In the genomic region with DNA sequence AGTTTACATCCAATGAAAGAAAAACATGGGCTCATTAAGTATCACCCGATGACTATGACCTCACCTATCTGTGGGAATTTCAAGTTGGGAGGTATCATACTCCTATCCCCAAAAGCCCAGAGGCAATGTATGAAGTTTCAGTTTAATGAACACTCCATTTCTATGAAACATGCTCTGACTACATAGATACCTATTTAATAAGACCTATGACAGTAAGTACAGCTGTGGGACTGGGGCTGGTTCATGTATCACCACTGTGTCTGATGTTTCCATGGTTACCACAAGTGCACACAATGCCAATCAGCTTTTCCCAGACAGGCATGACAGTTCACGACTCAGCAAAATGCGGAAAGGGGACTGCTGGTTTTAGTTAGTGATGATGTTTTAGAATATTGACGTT, we compare ENCODE assay signal across 17 cellular contexts.
DNase-seq lines count a peak whose midpoint lies in the region; ATAC-seq and TF ChIP-seq lines count a peak whose summit lies in the region.
"Had no signal": no experiment of that assay in that cellular context is flagged by ENCODE, and none has a peak within 500 bp of the region (broad histone marks: within the 10 kb centered on the region; RNA-seq: fewer than 3 reads in every experiment).

No MANE protein-coding gene starts in this region.

- DNase-seq in left ventricle myocardium superior (no peak), left ventricle myocardium inferior (no peak), RKO (ENCODE audit: low spot score) (peak; percentile 53), glomerular visceral epithelial cell (ENCODE audit: extremely low spot score) (peak; percentile 51), KBM-7 (no peak), activated gamma-delta T cell treated with Interleukin-2 at 50 U/mL for 16 hours (no peak), mesothelial cell of epicardium (ENCODE audit: low spot score in 2 of 2, unreplicated experiment in 2 of 2) (no peak)
- DNase-seq: adrenal gland; cortex of kidney; naive thymus-derived CD4-positive, alpha-beta T cell; NCI-H187 treated with DMSO at 0.1 percent for 48 hours; OCI-M1; stimulated activated CD4-positive, alpha-beta T cell treated with anti-CD3 and anti-CD28 coated beads, Interleukin-4, amount 100 ng/mL, for 1 hour; upper lobe of left lung had no signal

- peaks cover 49% of the 10 kb centered on the region for H3K36me3 ChIP-seq in left ventricle myocardium inferior
- H3K36me3 ChIP-seq: adrenal gland had no signal

- H3K36me3 Mint-ChIP-seq in mesothelial cell of epicardium: peaks cover 48% of the 10 kb centered on the region
- H3K36me3 Mint-ChIP-seq: naive thymus-derived CD4-positive, alpha-beta T cell had no signal

- no peak overlapping the region for H3K4me3 ChIP-seq in left ventricle myocardium inferior
- H3K4me3 ChIP-seq: adrenal gland, right atrium auricular region, upper lobe of left lung had no signal

- H3K27me3 ChIP-seq in left ventricle myocardium inferior (ENCODE audit: low read depth): no peaks in the 10 kb centered on the region
- H3K27me3 ChIP-seq: adrenal gland, right atrium auricular region, upper lobe of left lung had no signal

- no peak overlapping the region for H3K4me3 Mint-ChIP-seq in mesothelial cell of epicardium
- H3K4me3 Mint-ChIP-seq: naive thymus-derived CD4-positive, alpha-beta T cell had no signal

- in situ Hi-C loops in KBM-7 (cut with MboI; ENCODE audit: low pct_unique_long_range_greater_than_20kb, low sequenced_read_pairs): no loop called here

- peaks cover 34% of the 10 kb centered on the region for H3K4me1 Mint-ChIP-seq in mesothelial cell of epicardium

- no peak overlapping the region for H3K27ac Mint-ChIP-seq in mesothelial cell of epicardium
- H3K27ac Mint-ChIP-seq: naive thymus-derived CD4-positive, alpha-beta T cell had no signal

- no peaks in the 10 kb centered on the region for H3K9me3 ChIP-seq in left ventricle myocardium inferior (replicated peaks)
- H3K9me3 ChIP-seq: adrenal gland, right atrium auricular region, upper lobe of left lung had no signal

- H3K27ac ChIP-seq in left ventricle myocardium inferior (replicated peaks): no peak overlapping the region
- H3K27ac ChIP-seq: adrenal gland, right atrium auricular region, upper lobe of left lung had no signal

- no peak for TF ChIP-seq CTCF in left ventricle myocardium inferior (IDR thresholded peaks at IDR 0.05; ENCODE audit: borderline replicate concordance)
- TF ChIP-seq CTCF in mesothelial cell of epicardium (IDR thresholded peaks at IDR 0.05; ENCODE audit: unreplicated experiment): no peak

- no peaks in the 10 kb centered on the region for H3K9me3 Mint-ChIP-seq in mesothelial cell of epicardium
- H3K9me3 Mint-ChIP-seq: naive thymus-derived CD4-positive, alpha-beta T cell had no signal

- H3K4me1 ChIP-seq in left ventricle myocardium inferior: peaks cover 35% of the 10 kb centered on the region

- intact Hi-C loops in left ventricle myocardium superior (cut with micrococcal nuclease) (no loop called here), left ventricle myocardium inferior (cut with micrococcal nuclease) (no loop called here)

- ATAC-seq in left ventricle myocardium superior: peak; percentile 20
- no peak for ATAC-seq in GM21367 (IDR thresholded peaks at IDR 0.05; ENCODE audit: unreplicated experiment)
- ATAC-seq: activated CD4-positive, CD25-positive, alpha-beta regulatory T cell treated with anti-CD3 and anti-CD28 coated beads, Interleukin-2, amount 50 U/mL, for 24 hours; naive thymus-derived CD4-positive, alpha-beta T cell had no signal

- H3K27me3 Mint-ChIP-seq in mesothelial cell of epicardium (ENCODE audit: low read depth): no peaks in the 10 kb centered on the region

Comparison
In these comparisons a context has a peak if more than half of its experiments do, and no peak if none do; other contexts are left out.
1. DNase-seq: peak in RKO (single experiment) and glomerular visceral epithelial cell (single experiment); none in left ventricle myocardium superior (single experiment), left ventricle myocardium inferior (single experiment), KBM-7 (single experiment), activated gamma-delta T cell treated with Interleukin-2 at 50 U/mL for 16 hours (single experiment) and mesothelial cell of epicardium (0 of 2).